ENCODE assay signal across 1 cellular context in the genomic region with DNA sequence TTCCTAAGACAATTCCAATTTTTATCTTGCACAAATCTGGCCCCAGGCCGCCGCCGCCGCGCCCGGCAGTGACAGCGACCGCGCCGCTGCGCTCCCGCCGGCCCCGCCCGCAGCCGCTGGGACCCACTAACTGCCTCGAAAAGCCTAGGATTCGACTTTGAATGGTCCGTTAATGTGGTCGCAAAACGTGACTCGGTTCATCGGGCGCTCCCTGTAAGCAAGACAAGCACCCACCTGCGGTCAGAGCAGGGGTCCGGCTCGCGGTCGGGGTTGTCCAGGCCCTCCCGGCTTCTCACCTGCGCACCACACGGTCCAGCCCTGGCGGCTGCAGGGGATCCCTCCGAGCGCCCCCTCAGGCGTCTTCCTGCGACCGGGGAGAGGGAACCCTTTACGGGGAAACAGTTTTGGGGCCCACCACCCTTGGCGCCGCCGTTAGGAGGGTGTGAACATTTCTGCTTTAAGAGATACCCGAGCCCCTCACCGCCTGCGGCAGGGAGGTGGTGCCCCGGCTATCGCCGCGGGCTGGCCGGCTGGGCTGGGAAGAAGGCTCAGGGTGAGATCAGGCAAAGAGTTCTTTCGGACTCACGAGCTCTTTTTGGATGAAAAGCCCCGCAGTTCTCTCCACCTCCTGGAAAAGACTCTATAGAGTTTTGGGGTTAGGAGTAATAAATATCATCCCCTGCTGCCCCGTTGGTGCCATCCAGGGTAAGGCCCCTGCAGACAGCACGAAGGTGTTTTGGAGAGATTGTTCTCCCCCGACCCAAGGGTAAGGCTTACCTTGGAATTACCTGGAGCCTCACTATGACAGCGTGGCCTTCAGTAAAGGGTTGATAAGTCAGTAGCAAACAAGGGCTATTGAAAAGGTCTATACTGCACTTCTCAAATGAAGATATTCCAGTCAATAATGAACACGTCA.
TF ChIP-seq lines count a peak whose summit lies in the region.

No MANE protein-coding gene starts in this region.

TF ChIP-seq in IMR-90, 13 proteins besides CTCF, POLR2A, EP300 and RAD21 (continued from another document):
- TF ChIP-seq ELK1 (IDR thresholded peaks at IDR 0.05; ENCODE audit: borderline replicate concordance, low read depth, low read length) (no peak), SMC3 (IDR thresholded peaks at IDR 0.05; ENCODE audit: low read depth, low read length) (no peak), RFX5 (IDR thresholded peaks at IDR 0.05; ENCODE audit: low read depth, low read length) (no peak), CHD1 (IDR thresholded peaks at IDR 0.05; ENCODE audit: low read depth, low read length) (no peak), MXI1 (IDR thresholded peaks at IDR 0.05; ENCODE audit: borderline replicate concordance, low read depth, low read length) (no peak), MAZ (IDR thresholded peaks at IDR 0.05; ENCODE audit: borderline replicate concordance, low read depth, low read length) (no peak), CEBPB (IDR thresholded peaks at IDR 0.05; ENCODE audit: low read depth, low read length) (no peak), RCOR1 (IDR thresholded peaks at IDR 0.05; ENCODE audit: insufficient replicate concordance, low read length) (no peak), FOS (IDR thresholded peaks at IDR 0.05; ENCODE audit: low read depth, low read length) (no peak), BHLHE40 (IDR thresholded peaks at IDR 0.05; ENCODE audit: low read depth, low read length) (no peak), USF2 (IDR thresholded peaks at IDR 0.05; ENCODE audit: low read depth, low read length) (no peak)
